8 cellular contexts compared by ENCODE assay signal in the genomic region with DNA sequence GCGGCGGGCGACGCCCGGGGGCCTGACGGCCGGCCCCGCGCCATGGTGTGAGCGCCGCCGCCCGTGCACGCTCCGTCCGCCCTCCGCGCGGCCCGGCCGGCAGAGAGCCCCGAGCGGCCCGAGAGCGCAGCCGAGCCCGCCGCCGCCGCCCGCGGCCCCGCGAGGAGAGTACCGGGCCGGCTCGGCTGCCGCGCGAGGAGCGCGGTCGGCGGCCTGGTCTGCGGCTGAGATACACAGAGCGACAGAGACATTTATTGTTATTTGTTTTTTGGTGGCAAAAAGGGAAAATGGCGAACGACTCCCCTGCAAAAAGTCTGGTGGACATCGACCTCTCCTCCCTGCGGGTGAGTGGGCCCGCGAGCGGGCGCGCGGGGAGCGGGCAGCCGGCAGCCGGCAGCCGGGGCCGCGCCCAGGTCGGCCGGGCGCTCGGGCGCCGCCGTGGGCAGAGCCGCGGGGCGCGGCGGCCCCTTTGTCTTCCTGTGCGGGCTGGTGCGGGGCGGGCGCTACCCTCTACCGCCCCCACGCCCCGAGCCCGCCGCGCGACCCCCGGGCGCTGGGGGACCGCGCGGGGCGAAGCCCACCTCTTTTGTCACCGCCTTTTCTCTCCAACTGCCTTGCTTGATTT. TPM values are rescaled to one million over a fixed set of nuclear protein-coding genes. Genes with fewer than 3 reads are reported as not detected.
DNase-seq lines count a peak whose midpoint lies in the region; ATAC-seq, FAIRE-seq and TF ChIP-seq lines count a peak whose summit lies in the region.

No MANE protein-coding gene starts in this region.

- no peak for TF ChIP-seq EP300 in neural cell (conservative IDR thresholded peaks at IDR 0.05; ENCODE audit: poor library complexity, severe bottlenecking)

- H2AFZ ChIP-seq in endothelial cell of umbilical vein (ENCODE audit: low read depth, low read length) (no peak overlapping the region), neural cell (ENCODE audit: low read depth, low read length) (no peak overlapping the region)

- H3K4me1 ChIP-seq in endothelial cell of umbilical vein (ENCODE audit: control insufficient read depth, extremely low read depth, insufficient read depth, low read length), result peaks cover 24% of the 10 kb centered on the region

- ATAC-seq in HG02763 (IDR thresholded peaks at IDR 0.05; ENCODE audit: unreplicated experiment), result peak; percentile 34
- ATAC-seq in T-helper 17 cell, result peak; percentile 37
- ATAC-seq in GM21528 (IDR thresholded peaks at IDR 0.05; ENCODE audit: low FRiP score, unreplicated experiment), result no peak

- no peak for TF ChIP-seq POLR2A in endothelial cell of umbilical vein (IDR thresholded peaks at IDR 0.05; ENCODE audit: low read depth, low read length)

- no peak for FAIRE-seq in endothelial cell of umbilical vein (lab: Jason Lieb, UNC)

- intact Hi-C loops in endothelial cell of umbilical vein (cut with micrococcal nuclease), result loop anchor here (1.0 to 10.0 kb wide), 11 partner anchors 59 to 609 kb away; no protein-coding TSS in a partner anchor

- H3K36me3 ChIP-seq in endothelial cell of umbilical vein (ENCODE audit: control insufficient read depth in 2 of 2, extremely low read depth in 1 of 2, insufficient read depth in 2 of 2, low read length in 2 of 2) (peaks cover under 1 to 4% of the 10 kb centered on the region in 2 experiments), neural cell (ENCODE audit: insufficient read depth, low read length) (peaks cover 6% of the 10 kb centered on the region)

- CTCF ChIA-PET in endothelial cell of umbilical vein (lab: Charles Lee), result interaction anchor here (0.9 to 3.6 kb wide), 21 partner anchors 8 to 356 kb away, joined by 3 to 64 read pairs (median 5); no protein-coding TSS in a partner anchor

- POLR2A ChIA-PET in endothelial cell of umbilical vein (lab: Charles Lee), result interaction anchor here (0.8 to 2.2 kb wide), 7 partner anchors 10 to 445 kb away, joined by 3 to 13 read pairs (median 4); a partner anchor contains a TSS

- H3K9ac ChIP-seq in endothelial cell of umbilical vein (replicated peaks; ENCODE audit: extremely low read depth, insufficient read depth, low read length) (peak overlapping the region; percentile 88), neural cell (ENCODE audit: low read length) (peak overlapping the region; percentile 75)

- no peaks in the 10 kb centered on the region for H3F3A ChIP-seq in neural cell (ENCODE audit: insufficient read depth, low read length, poor library complexity, severe bottlenecking)

- H3K4me3 ChIP-seq in endothelial cell of umbilical vein (replicated peaks in 1 of 3; ENCODE audit: insufficient read depth in 1 of 3, low read depth in 1 of 3, low read length in 3 of 3) (peak overlapping the region; percentile 55 to 98 (median 96)), neural cell (ENCODE audit: low read length) (peak overlapping the region; percentile 72)

- no peaks in the 10 kb centered on the region for H3K9me3 ChIP-seq in T-helper 17 cell (ENCODE audit: control insufficient read depth, low read length, poor library complexity, severe bottlenecking)
- H3K9me3 ChIP-seq in endothelial cell of umbilical vein (replicated peaks; ENCODE audit: control insufficient read depth, insufficient read depth, low read length), result no peaks in the 10 kb centered on the region
- H3K9me3 ChIP-seq in neural cell (ENCODE audit: low read length), result no peaks in the 10 kb centered on the region

- peaks cover 52% of the 10 kb centered on the region for H3K79me2 ChIP-seq in endothelial cell of umbilical vein (ENCODE audit: control insufficient read depth, insufficient read depth, low read length)
- peaks cover 48% of the 10 kb centered on the region for H3K79me2 ChIP-seq in neural cell (replicated peaks; ENCODE audit: insufficient read depth, low read length)

- TSS peak; percentile 29 for BruUV-seq in endothelial cell of umbilical vein (replicated peaks; lab: Mats Ljungman, UMichigan)

- no peaks in the 10 kb centered on the region for H3K27me3 Mint-ChIP-seq in T-helper 17 cell

- H3K4me3 Mint-ChIP-seq in T-helper 17 cell, result peak overlapping the region; percentile 95

- dilution Hi-C loops in endothelial cell of umbilical vein (cut with MboI; ENCODE audit: extremely low pct_ligation_motif_present, low sequenced_read_pairs), result no loop called here

- H3K27ac ChIP-seq in endothelial cell of umbilical vein (ENCODE audit: insufficient read depth, low read depth, low read length), result peak overlapping the region; percentile 85
- H3K27ac ChIP-seq in neural cell (ENCODE audit: low read length), result peak overlapping the region; percentile 75

- no peaks in the 10 kb centered on the region for H3K27me3 ChIP-seq in endothelial cell of umbilical vein (ENCODE audit: control insufficient read depth in 2 of 2, insufficient read depth in 2 of 2, low read length in 2 of 2)
- H3K27me3 ChIP-seq in neural cell (ENCODE audit: insufficient read depth, low read depth, low read length), result no peaks in the 10 kb centered on the region

- H3K9me2 ChIP-seq in neural cell (ENCODE audit: insufficient read depth, low read length), result no peaks in the 10 kb centered on the region

- DNase-seq in NCI-H2227 treated with DMSO at 0.1 percent for 48 hours (lab: John Stamatoyannopoulos, UW), result peak; percentile 45
- DNase-seq in NCI-H2227 (lab: John Stamatoyannopoulos, UW; ENCODE audit: unreplicated experiment), result no peak
- DNase-seq in T-helper 17 cell, result peak in 2 of 3 donors; percentile 11 to 29
- no peak for DNase-seq in endothelial cell of umbilical vein (ENCODE audit: low read depth, low spot score)
- DNase-seq in mucosa of gallbladder (ENCODE audit: low spot score), result no peak

- peaks cover 4% of the 10 kb centered on the region for H3K36me3 Mint-ChIP-seq in T-helper 17 cell (ENCODE audit: low read depth)

- H3K4me2 ChIP-seq in endothelial cell of umbilical vein (ENCODE audit: insufficient read depth, low read length) (peak overlapping the region; percentile 96), neural cell (ENCODE audit: low read length) (peak overlapping the region; percentile 82)

- TF ChIP-seq CTCF in endothelial cell of umbilical vein (IDR thresholded peaks at IDR 0.05; ENCODE audit: extremely low read depth in 1 of 2, insufficient read depth in 1 of 2, low read depth in 1 of 2, low read length in 2 of 2) (no peak), neural cell (IDR thresholded peaks at IDR 0.05; ENCODE audit: poor library complexity, severe bottlenecking) (peak; percentile 27)

- peaks cover 8% of the 10 kb centered on the region for H4K20me1 ChIP-seq in endothelial cell of umbilical vein (replicated peaks; ENCODE audit: control insufficient read depth, extremely low read depth, insufficient read depth, low read length)
- H4K20me1 ChIP-seq in neural cell (ENCODE audit: insufficient read depth), result peaks cover 24% of the 10 kb centered on the region

- H3K9me1 ChIP-seq in endothelial cell of umbilical vein (replicated peaks; ENCODE audit: control insufficient read depth, extremely low read depth, insufficient read depth, low read length), result no peaks in the 10 kb centered on the region

- H3K4me1 Mint-ChIP-seq in T-helper 17 cell, result peaks cover 21% of the 10 kb centered on the region

- no peak overlapping the region for H3K27ac Mint-ChIP-seq in T-helper 17 cell

- no peak for TF ChIP-seq RAD21 in neural cell (conservative IDR thresholded peaks at IDR 0.05)

TF ChIP-seq in endothelial cell of umbilical vein, 7 proteins besides CTCF, POLR2A, EP300 and RAD21:
- TF ChIP-seq POLR2AphosphoS5 (IDR thresholded peaks at IDR 0.05; ENCODE audit: insufficient read depth, low read depth, low read length) (peak; percentile 36), GATA2 (IDR thresholded peaks at IDR 0.05; ENCODE audit: insufficient read depth, insufficient read length, low read depth, low read length) (no peak)

TF ChIP-seq in neural cell, 6 proteins besides CTCF, POLR2A, EP300 and RAD21:
- TF ChIP-seq, protein P1, sequence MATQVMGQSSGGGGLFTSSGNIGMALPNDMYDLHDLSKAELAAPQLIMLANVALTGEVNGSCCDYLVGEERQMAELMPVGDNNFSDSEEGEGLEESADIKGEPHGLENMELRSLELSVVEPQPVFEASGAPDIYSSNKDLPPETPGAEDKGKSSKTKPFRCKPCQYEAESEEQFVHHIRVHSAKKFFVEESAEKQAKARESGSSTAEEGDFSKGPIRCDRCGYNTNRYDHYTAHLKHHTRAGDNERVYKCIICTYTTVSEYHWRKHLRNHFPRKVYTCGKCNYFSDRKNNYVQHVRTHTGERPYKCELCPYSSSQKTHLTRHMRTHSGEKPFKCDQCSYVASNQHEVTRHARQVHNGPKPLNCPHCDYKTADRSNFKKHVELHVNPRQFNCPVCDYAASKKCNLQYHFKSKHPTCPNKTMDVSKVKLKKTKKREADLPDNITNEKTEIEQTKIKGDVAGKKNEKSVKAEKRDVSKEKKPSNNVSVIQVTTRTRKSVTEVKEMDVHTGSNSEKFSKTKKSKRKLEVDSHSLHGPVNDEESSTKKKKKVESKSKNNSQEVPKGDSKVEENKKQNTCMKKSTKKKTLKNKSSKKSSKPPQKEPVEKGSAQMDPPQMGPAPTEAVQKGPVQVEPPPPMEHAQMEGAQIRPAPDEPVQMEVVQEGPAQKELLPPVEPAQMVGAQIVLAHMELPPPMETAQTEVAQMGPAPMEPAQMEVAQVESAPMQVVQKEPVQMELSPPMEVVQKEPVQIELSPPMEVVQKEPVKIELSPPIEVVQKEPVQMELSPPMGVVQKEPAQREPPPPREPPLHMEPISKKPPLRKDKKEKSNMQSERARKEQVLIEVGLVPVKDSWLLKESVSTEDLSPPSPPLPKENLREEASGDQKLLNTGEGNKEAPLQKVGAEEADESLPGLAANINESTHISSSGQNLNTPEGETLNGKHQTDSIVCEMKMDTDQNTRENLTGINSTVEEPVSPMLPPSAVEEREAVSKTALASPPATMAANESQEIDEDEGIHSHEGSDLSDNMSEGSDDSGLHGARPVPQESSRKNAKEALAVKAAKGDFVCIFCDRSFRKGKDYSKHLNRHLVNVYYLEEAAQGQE (IDR thresholded peaks at IDR 0.05; ENCODE audit: borderline replicate concordance), result peak; percentile 11
- peak; percentile 11 for TF ChIP-seq POLR2AphosphoS5 (IDR thresholded peaks at IDR 0.05)
- no peak for TF ChIP-seq EZH2 (IDR thresholded peaks at IDR 0.05; ENCODE audit: borderline replicate concordance, insufficient read depth, low read length, poor library complexity, severe bottlenecking)

RNA-seq across cellular contexts. Expression of a gene that starts 0.4 kb away (rescaled TPM):
- total RNA-seq in T-helper 17 cell, result 100 to 1,000 TPM in 1 of 2 donors, 10 to 100 TPM in 1; 98.1 to 102 TPM
- 251 and 269 TPM in 2 replicates for total RNA-seq in endothelial cell of umbilical vein
- 60.2 and 79.4 TPM in 2 replicates for polyA plus RNA-seq in endothelial cell of umbilical vein
- 96.1 and 99.2 TPM in 2 replicates for polyA plus RNA-seq in endothelial cell of umbilical vein (2011; cell fraction: cytosol; rRNA removed)
- polyA plus RNA-seq in endothelial cell of umbilical vein (2011; cell fraction: nucleus; rRNA removed), result 286 and 331 TPM in 2 replicates
- 220 and 289 TPM in 2 replicates for polyA plus RNA-seq in endothelial cell of umbilical vein (2012)
- 299 and 319 TPM in 2 replicates for polyA minus RNA-seq in endothelial cell of umbilical vein
- polyA minus RNA-seq in endothelial cell of umbilical vein (2011; cell fraction: cytosol; rRNA and poly(A)+ RNA removed), result 24.2 TPM
- 593 and 821 TPM in 2 replicates for polyA minus RNA-seq in endothelial cell of umbilical vein (2011; cell fraction: nucleus; rRNA and poly(A)+ RNA removed)
- 125 and 127 TPM in 2 replicates for polyA plus RNA-seq in neural cell
- 287 and 311 TPM in 2 replicates for polyA minus RNA-seq in neural cell
- total RNA-seq in mucosa of gallbladder, result 50.9 TPM

Comparison
In these comparisons a context has a peak if more than half of its experiments do, and no peak if none do; other contexts are left out.
1. DNase-seq: peak in NCI-H2227 treated with DMSO at 0.1 percent for 48 hours (single experiment) and T-helper 17 cell (2 of 3); none in NCI-H2227 (single experiment), endothelial cell of umbilical vein (single experiment) and mucosa of gallbladder (single experiment).